In the genomic region with DNA sequence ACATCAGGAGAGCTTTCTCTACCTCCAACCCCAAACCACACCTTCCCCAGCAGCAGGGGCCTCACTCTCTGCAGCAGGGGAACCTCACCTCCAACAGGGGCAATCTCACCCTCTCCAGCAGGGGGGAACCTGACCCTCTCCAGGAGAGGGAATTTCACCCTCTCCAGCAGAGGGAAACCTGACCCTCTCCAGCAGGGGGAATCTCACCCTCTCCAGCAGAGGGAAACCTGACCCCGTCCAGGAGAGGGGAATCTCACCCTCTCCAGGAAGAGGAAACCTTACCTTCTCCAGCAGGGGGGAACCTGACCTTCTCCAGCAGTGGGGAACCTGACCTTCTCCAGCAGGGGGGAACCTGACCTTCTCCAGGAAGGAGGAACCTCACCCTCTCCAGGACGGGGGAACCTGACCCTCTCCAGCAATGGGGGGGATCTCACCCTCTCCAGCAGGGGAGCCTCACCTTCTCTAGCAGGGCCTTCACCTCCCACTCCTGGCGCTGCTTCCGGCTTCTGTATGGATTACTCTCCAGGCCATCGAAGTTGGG, we compare ENCODE assay signal across 1 cellular context.
TF ChIP-seq lines count a peak whose summit lies in the region.

No MANE protein-coding gene starts in this region.

TF ChIP-seq in A549, 52 proteins besides CTCF, POLR2A, EP300 and RAD21 (continued from another document):
- TF ChIP-seq MAFK (IDR thresholded peaks at IDR 0.05; ENCODE audit: partially characterized antibody) (no peak), RNF2 (IDR thresholded peaks at IDR 0.05; ENCODE audit: borderline replicate concordance, low read depth) (no peak)
